8 cellular contexts compared by ENCODE assay signal in the genomic region with DNA sequence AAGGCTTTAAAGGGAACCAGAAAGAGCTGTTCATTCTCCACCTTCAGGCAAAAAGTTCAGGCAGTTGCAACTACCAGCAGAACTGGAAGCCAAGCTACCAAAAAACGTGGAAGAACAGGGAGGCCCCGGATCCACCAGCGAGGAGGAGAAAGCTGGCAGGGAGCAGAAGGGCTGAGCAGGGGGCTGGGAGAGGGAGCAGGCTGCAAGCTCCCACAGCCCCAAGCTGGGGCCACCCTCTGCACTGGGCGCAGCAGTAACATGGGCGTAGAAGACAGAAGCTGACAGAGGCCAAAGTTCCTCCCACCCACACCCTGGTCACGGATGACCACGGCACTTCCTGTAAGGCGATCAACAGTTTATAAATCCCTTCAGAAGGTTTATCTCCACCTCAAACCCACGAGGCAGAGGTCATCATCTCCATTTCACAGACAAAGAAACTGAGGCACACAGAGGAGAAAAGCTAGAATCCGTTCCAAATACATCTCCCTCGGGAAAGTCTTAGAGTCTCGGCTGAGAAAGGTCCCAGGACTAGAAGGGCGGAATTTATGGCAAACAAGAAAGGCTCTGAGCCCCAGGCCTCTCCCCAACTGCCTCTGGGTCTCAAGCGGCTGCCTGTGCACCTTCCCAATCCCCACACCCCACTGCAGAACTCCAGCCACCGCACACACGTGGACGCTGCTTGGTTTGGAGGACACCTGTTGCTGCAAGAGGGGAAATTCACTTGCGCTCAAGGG. TPM values are rescaled to one million over a fixed set of nuclear protein-coding genes. Genes with fewer than 3 reads are reported as not detected.
DNase-seq lines count a peak whose midpoint lies in the region; ATAC-seq lines count a peak whose summit lies in the region.

No MANE protein-coding gene starts in this region.

- POLR2A ChIA-PET in activated CD4-positive, alpha-beta T cell treated with anti-CD3 and anti-CD28 coated beads, Interleukin-2, amount 10 ng/mL, durations not matched to agents 7 days and 5 days (lab: Charles Lee) = no interaction called here
- POLR2A ChIA-PET in activated CD4-positive, alpha-beta memory T cell treated with anti-CD3 and anti-CD28 coated beads, Interleukin-2, amount 10 ng/mL, durations not matched to agents 7 days and 5 days (lab: Charles Lee) = interaction anchor here (0.7 to 2.0 kb wide), 2 partner anchors 7 to 18 kb away, joined by 5 read pairs; no protein-coding TSS in a partner anchor

- no peaks in the 10 kb centered on the region for H3K9me3 Mint-ChIP-seq in activated CD4-positive, alpha-beta T cell treated with anti-CD3 and anti-CD28 coated beads, Interleukin-2, amount 10 ng/mL, durations not matched to agents 7 days and 5 days
- H3K9me3 Mint-ChIP-seq in activated CD4-positive, alpha-beta memory T cell treated with anti-CD3 and anti-CD28 coated beads, Interleukin-2, amount 10 ng/mL, durations not matched to agents 7 days and 5 days = no peaks in the 10 kb centered on the region
- H3K9me3 Mint-ChIP-seq in immature natural killer cell = no peaks in the 10 kb centered on the region
- no peaks in the 10 kb centered on the region for H3K9me3 Mint-ChIP-seq in stimulated activated naive CD8-positive, alpha-beta T cell treated with anti-CD3 and anti-CD28 coated beads, Interleukin-15, Interleukin-2, amounts not matched to agents 100 ng/mL and 50 ng/mL, for 24 hours

- DNase-seq in activated CD4-positive, alpha-beta T cell treated with anti-CD3 and anti-CD28 coated beads, Interleukin-2, amount 10 ng/mL, durations not matched to agents 7 days and 5 days = peak; percentile 13
- DNase-seq in activated CD4-positive, alpha-beta T cell treated with anti-CD3 and anti-CD28 coated beads, Interleukin-2, amount 50 U/mL, for 1 hour = no peak
- no peak for DNase-seq in activated CD4-positive, alpha-beta memory T cell treated with anti-CD3 and anti-CD28 coated beads, Interleukin-2, amount 10 ng/mL, durations not matched to agents 7 days and 5 days
- peak in 1 of 3 donors; percentile 9 for DNase-seq in immature natural killer cell
- no peak for DNase-seq in stimulated activated CD4-positive, alpha-beta T cell treated with anti-CD3 and anti-CD28 coated beads, Interleukin-1b, Interleukin-23, amount 100 ng/mL, for 48 hours

- H3K27me3 Mint-ChIP-seq in activated CD4-positive, alpha-beta T cell treated with anti-CD3 and anti-CD28 coated beads, Interleukin-2, amount 10 ng/mL, durations not matched to agents 7 days and 5 days = peaks cover 12% of the 10 kb centered on the region
- peaks cover 5% of the 10 kb centered on the region for H3K27me3 Mint-ChIP-seq in activated CD4-positive, alpha-beta memory T cell treated with anti-CD3 and anti-CD28 coated beads, Interleukin-2, amount 10 ng/mL, durations not matched to agents 7 days and 5 days
- peaks cover 0 to 12% (median 5%) of the 10 kb centered on the region in 3 donors for H3K27me3 Mint-ChIP-seq in immature natural killer cell (ENCODE audit: low read depth in 3 of 3)
- H3K27me3 Mint-ChIP-seq in stimulated activated naive CD8-positive, alpha-beta T cell treated with anti-CD3 and anti-CD28 coated beads, Interleukin-15, Interleukin-2, amounts not matched to agents 100 ng/mL and 50 ng/mL, for 24 hours = peaks cover 5% of the 10 kb centered on the region

- no peak overlapping the region for H3K27ac Mint-ChIP-seq in activated CD4-positive, alpha-beta T cell treated with anti-CD3 and anti-CD28 coated beads, Interleukin-2, amount 10 ng/mL, durations not matched to agents 7 days and 5 days
- H3K27ac Mint-ChIP-seq in activated CD4-positive, alpha-beta memory T cell treated with anti-CD3 and anti-CD28 coated beads, Interleukin-2, amount 10 ng/mL, durations not matched to agents 7 days and 5 days = no peak overlapping the region
- H3K27ac Mint-ChIP-seq in immature natural killer cell = peak overlapping the region in 3 of 6 donors; percentile 33 to 77 (median 40)
- no peak overlapping the region for H3K27ac Mint-ChIP-seq in stimulated activated naive CD8-positive, alpha-beta T cell treated with anti-CD3 and anti-CD28 coated beads, Interleukin-15, Interleukin-2, amounts not matched to agents 100 ng/mL and 50 ng/mL, for 24 hours

- CTCF ChIA-PET in activated CD4-positive, alpha-beta T cell treated with anti-CD3 and anti-CD28 coated beads, Interleukin-2, amount 10 ng/mL, durations not matched to agents 7 days and 5 days (lab: Charles Lee) = no interaction called here
- CTCF ChIA-PET in activated CD4-positive, alpha-beta memory T cell treated with anti-CD3 and anti-CD28 coated beads, Interleukin-2, amount 10 ng/mL, durations not matched to agents 7 days and 5 days (lab: Charles Lee) = interaction anchor here (1.2 kb wide), 1 partner anchor 26 kb away, joined by 4 read pairs; no protein-coding TSS in a partner anchor

- ATAC-seq in GM18861 (IDR thresholded peaks at IDR 0.05; ENCODE audit: unreplicated experiment) = no peak
- no peak for ATAC-seq in HG02642 (IDR thresholded peaks at IDR 0.05; ENCODE audit: poor library complexity, unreplicated experiment)

- H3K4me1 Mint-ChIP-seq in activated CD4-positive, alpha-beta T cell treated with anti-CD3 and anti-CD28 coated beads, Interleukin-2, amount 10 ng/mL, durations not matched to agents 7 days and 5 days = peaks cover 20% of the 10 kb centered on the region
- peaks cover 25% of the 10 kb centered on the region for H3K4me1 Mint-ChIP-seq in activated CD4-positive, alpha-beta memory T cell treated with anti-CD3 and anti-CD28 coated beads, Interleukin-2, amount 10 ng/mL, durations not matched to agents 7 days and 5 days
- H3K4me1 Mint-ChIP-seq in immature natural killer cell = peaks cover 16 to 20% of the 10 kb centered on the region in 2 donors
- peaks cover 22% of the 10 kb centered on the region for H3K4me1 Mint-ChIP-seq in stimulated activated naive CD8-positive, alpha-beta T cell treated with anti-CD3 and anti-CD28 coated beads, Interleukin-15, Interleukin-2, amounts not matched to agents 100 ng/mL and 50 ng/mL, for 24 hours (ENCODE audit: low read depth)

- H3K4me3 Mint-ChIP-seq in activated CD4-positive, alpha-beta T cell treated with anti-CD3 and anti-CD28 coated beads, Interleukin-2, amount 10 ng/mL, durations not matched to agents 7 days and 5 days = peak overlapping the region; percentile 55
- peak overlapping the region; percentile 57 for H3K4me3 Mint-ChIP-seq in activated CD4-positive, alpha-beta memory T cell treated with anti-CD3 and anti-CD28 coated beads, Interleukin-2, amount 10 ng/mL, durations not matched to agents 7 days and 5 days
- H3K4me3 Mint-ChIP-seq in immature natural killer cell = peak overlapping the region; percentile 64 to 80 (median 79)
- peak overlapping the region; percentile 50 for H3K4me3 Mint-ChIP-seq in stimulated activated naive CD8-positive, alpha-beta T cell treated with anti-CD3 and anti-CD28 coated beads, Interleukin-15, Interleukin-2, amounts not matched to agents 100 ng/mL and 50 ng/mL, for 24 hours

- H3K36me3 Mint-ChIP-seq in activated CD4-positive, alpha-beta T cell treated with anti-CD3 and anti-CD28 coated beads, Interleukin-2, amount 10 ng/mL, durations not matched to agents 7 days and 5 days (ENCODE audit: low read depth) = peaks cover 1% of the 10 kb centered on the region
- no peaks in the 10 kb centered on the region for H3K36me3 Mint-ChIP-seq in activated CD4-positive, alpha-beta memory T cell treated with anti-CD3 and anti-CD28 coated beads, Interleukin-2, amount 10 ng/mL, durations not matched to agents 7 days and 5 days (ENCODE audit: low read depth)
- no peaks in the 10 kb centered on the region for H3K36me3 Mint-ChIP-seq in immature natural killer cell
- no peaks in the 10 kb centered on the region for H3K36me3 Mint-ChIP-seq in stimulated activated naive CD8-positive, alpha-beta T cell treated with anti-CD3 and anti-CD28 coated beads, Interleukin-15, Interleukin-2, amounts not matched to agents 100 ng/mL and 50 ng/mL, for 24 hours (ENCODE audit: low read depth)

RNA-seq across cellular contexts. Expression of gene CCDC85C, which starts 1.8 kb away (rescaled TPM):
- 10 to 100 TPM; 10.0 to 10.9 TPM for total RNA-seq in activated CD4-positive, alpha-beta T cell treated with anti-CD3 and anti-CD28 coated beads, Interleukin-2, amount 10 ng/mL, durations not matched to agents 7 days and 5 days
- total RNA-seq in activated CD4-positive, alpha-beta memory T cell treated with anti-CD3 and anti-CD28 coated beads, Interleukin-2, amount 10 ng/mL, durations not matched to agents 7 days and 5 days = 10 to 100 TPM; 10.2 to 11.7 TPM
- polyA plus RNA-seq in immature natural killer cell = under 1 TPM; 0.27 to 0.83 (median 0.35) TPM

RNA-seq across cellular contexts. Expression of gene HHIPL1, which starts 42.7 kb away (rescaled TPM):
- under 1 TPM in 1 of 2 experiments, not detected in 1; 0.05 TPM for total RNA-seq in activated CD4-positive, alpha-beta T cell treated with anti-CD3 and anti-CD28 coated beads, Interleukin-2, amount 10 ng/mL, durations not matched to agents 7 days and 5 days
- total RNA-seq in activated CD4-positive, alpha-beta memory T cell treated with anti-CD3 and anti-CD28 coated beads, Interleukin-2, amount 10 ng/mL, durations not matched to agents 7 days and 5 days = under 1 TPM; 0.08 to 0.10 TPM
- polyA plus RNA-seq in immature natural killer cell = not detected
